18 cellular contexts compared by ENCODE assay signal in genomic region chr1:97630281-97630680, GRCh38.
"Had no signal": no experiment of that assay in that cellular context is flagged by ENCODE, and none has a peak within 500 bp of the region (broad histone marks: within the 10 kb centered on the region; RNA-seq: fewer than 3 reads in every experiment).

No MANE protein-coding gene starts in this region.

- H3K27me3 ChIP-seq: brain microvascular endothelial cell, right atrium auricular region, tibial artery, uterus had no signal

- DNase-seq: activated CD4-positive, alpha-beta T cell treated with anti-CD3 and anti-CD28 coated beads for 4 hours; activated CD8-positive, alpha-beta memory T cell treated with anti-CD3 and anti-CD28 coated beads, Interleukin-2, amount 50 U/mL, for 4 hours; activated CD8-positive, alpha-beta T cell treated with anti-CD3 and anti-CD28 coated beads, Interleukin-2, amount 10 ng/mL, durations not matched to agents 7 days and 5 days; activated gamma-delta T cell treated with Interleukin-2 at 50 U/mL for 16 hours; amniotic stem cell; brain microvascular endothelial cell; mucosa of descending colon; occipital lobe; stimulated activated CD4-positive, alpha-beta T cell treated with anti-CD3 and anti-CD28 coated beads, Interleukin-4, amount 100 ng/mL, for 1 hour; stimulated activated naive B cell treated with anti-CD40 and anti-IgM and Interleukin-4, amounts not matched to agents 10 μg/mL and 1 μg/mL and 100 μg/mL, for 72 hours; T-helper 2 cell; tibial artery had no signal

- H3K9me3 Mint-ChIP-seq: naive thymus-derived CD8-positive, alpha-beta T cell; stimulated activated naive B cell treated with anti-CD40 and anti-IgM and Interleukin-4, amounts not matched to agents 10 μg/mL and 1 μg/mL and 100 μg/mL, for 72 hours had no signal

- H3K9me3 ChIP-seq: mucosa of descending colon, right atrium auricular region, tibial artery, uterus had no signal

- ATAC-seq: activated CD8-positive, alpha-beta T cell treated with anti-CD3 and anti-CD28 coated beads, Interleukin-2, amount 10 ng/mL, durations not matched to agents 7 days and 5 days; esophagus mucosa; mucosa of descending colon; naive thymus-derived CD8-positive, alpha-beta T cell; stimulated activated naive B cell treated with anti-CD40 and anti-IgM and Interleukin-4, amounts not matched to agents 10 μg/mL and 1 μg/mL and 100 μg/mL, for 72 hours had no signal

- H3K4me3 ChIP-seq: lung, mucosa of descending colon, right atrium auricular region, tibial artery, uterus had no signal

- H3K4me1 ChIP-seq: uterus had no signal

- H3K27me3 Mint-ChIP-seq: activated naive CD8-positive, alpha-beta T cell; naive thymus-derived CD8-positive, alpha-beta T cell; stimulated activated naive B cell treated with anti-CD40 and anti-IgM and Interleukin-4, amounts not matched to agents 10 μg/mL and 1 μg/mL and 100 μg/mL, for 72 hours had no signal

- H3K27ac Mint-ChIP-seq: activated CD8-positive, alpha-beta T cell treated with anti-CD3 and anti-CD28 coated beads, Interleukin-2, amount 10 ng/mL, durations not matched to agents 7 days and 5 days; activated naive CD8-positive, alpha-beta T cell; stimulated activated naive B cell treated with anti-CD40 and anti-IgM and Interleukin-4, amounts not matched to agents 10 μg/mL and 1 μg/mL and 100 μg/mL, for 72 hours had no signal

- H3K27ac ChIP-seq: brain microvascular endothelial cell, right atrium auricular region, tibial artery, uterus had no signal

- H3K4me1 Mint-ChIP-seq: stimulated activated naive B cell treated with anti-CD40 and anti-IgM and Interleukin-4, amounts not matched to agents 10 μg/mL and 1 μg/mL and 100 μg/mL, for 72 hours had no signal

- H3K4me3 Mint-ChIP-seq: activated CD8-positive, alpha-beta T cell treated with anti-CD3 and anti-CD28 coated beads, Interleukin-2, amount 10 ng/mL, durations not matched to agents 7 days and 5 days; activated naive CD8-positive, alpha-beta T cell; naive thymus-derived CD8-positive, alpha-beta T cell; stimulated activated naive B cell treated with anti-CD40 and anti-IgM and Interleukin-4, amounts not matched to agents 10 μg/mL and 1 μg/mL and 100 μg/mL, for 72 hours had no signal

- H3K36me3 ChIP-seq: brain microvascular endothelial cell, right atrium auricular region, tibial artery, uterus had no signal
